30 cellular contexts compared by ENCODE assay signal in the genomic region with DNA sequence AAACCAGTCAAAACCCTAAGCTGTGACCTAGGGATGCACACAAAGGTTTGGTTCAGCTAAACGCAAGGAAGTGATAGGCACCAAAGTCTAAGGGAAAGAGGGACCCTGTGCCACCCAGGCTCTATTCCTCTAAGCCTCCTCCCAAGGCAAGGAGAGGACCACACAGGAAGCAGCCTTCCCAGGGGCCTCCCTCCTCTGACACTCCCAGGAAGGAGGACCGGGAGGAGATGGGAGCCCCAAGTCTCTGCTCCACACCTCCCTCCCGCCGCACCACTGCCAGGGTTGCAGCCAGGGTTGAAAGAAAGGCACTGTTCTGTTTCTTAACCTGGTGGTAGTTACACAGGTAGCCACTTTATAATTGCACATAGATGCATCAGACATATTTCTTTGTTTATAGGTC. TPM values are rescaled to one million over a fixed set of nuclear protein-coding genes. Genes with fewer than 3 reads are reported as not detected.
DNase-seq lines count a peak whose midpoint lies in the region; ATAC-seq and FAIRE-seq lines count a peak whose summit lies in the region.
"Had no signal": no experiment of that assay in that cellular context is flagged by ENCODE, and none has a peak within 500 bp of the region (broad histone marks: within the 10 kb centered on the region; RNA-seq: fewer than 3 reads in every experiment).

No MANE protein-coding gene starts in this region.

- H3K4me2 ChIP-seq in Karpas-422 (ENCODE audit: low read depth, low read length, poor library complexity, severe bottlenecking): no peak overlapping the region
- H3K4me2 ChIP-seq: GM23338 had no signal

- no peak overlapping the region for H3K4me3 ChIP-seq in Karpas-422 (ENCODE audit: low read length)
- H3K4me3 ChIP-seq: GM23338, SK-N-MC had no signal

- DNase-seq in Karpas-422: no peak
- DNase-seq in T-helper 17 cell: no peak
- DNase-seq in memory B cell (ENCODE audit: low spot score in 2 of 2): no peak
- DNase-seq in stimulated activated effector memory CD8-positive, alpha-beta T cell treated with anti-CD3 and anti-CD28 coated beads, Interleukin-12 subunit alpha, Interleukin-12 subunit beta, amount 100 ng/mL, for 72 hours (ENCODE audit: low spot score in 2 of 2): no peak
- DNase-seq in activated CD4-positive, alpha-beta T cell treated with anti-CD3 and anti-CD28 coated beads, Interleukin-2, amount 50 U/mL, for 1 hour: no peak
- DNase-seq in RCC 7860 (ENCODE audit: low spot score): no peak
- DNase-seq: C1 segment of cervical spinal cord; CD8-positive, alpha-beta T cell; DMS 273 treated with DMSO at 0.1 percent for 48 hours; DMS79; EL; GDM1; H9; HFFc6; KBM-7; MM.1S; NCI-H2029; NCI-H446 treated with DMSO at 0.1 percent for 48 hours; NCI-H526; NCI-H82; NK-92 treated with Interleukin-12 subunit alpha and Interleukin-12 subunit beta, amount 100 ng/mL, for 24 hours; PC-3; SHP77; SW 1271 had no signal

- no peaks in the 10 kb centered on the region for H3K9me3 Mint-ChIP-seq in memory B cell
- no peaks in the 10 kb centered on the region for H3K9me3 Mint-ChIP-seq in stimulated activated effector memory CD8-positive, alpha-beta T cell treated with anti-CD3 and anti-CD28 coated beads, Interleukin-12 subunit alpha, Interleukin-12 subunit beta, amount 100 ng/mL, for 72 hours
- H3K9me3 Mint-ChIP-seq: CD8-positive, alpha-beta T cell; H9; HFFc6 had no signal

- peaks cover 2% of the 10 kb centered on the region for H3K4me1 Mint-ChIP-seq in T-helper 17 cell
- peaks cover 13% of the 10 kb centered on the region for H3K4me1 Mint-ChIP-seq in memory B cell
- no peaks in the 10 kb centered on the region for H3K4me1 Mint-ChIP-seq in stimulated activated effector memory CD8-positive, alpha-beta T cell treated with anti-CD3 and anti-CD28 coated beads, Interleukin-12 subunit alpha, Interleukin-12 subunit beta, amount 100 ng/mL, for 72 hours

- H3K4me1 ChIP-seq in Karpas-422 (ENCODE audit: low read length): peaks cover 42% of the 10 kb centered on the region

- peak overlapping the region; percentile 78 for H3K27ac Mint-ChIP-seq in T-helper 17 cell
- peak overlapping the region; percentile 29 for H3K27ac Mint-ChIP-seq in memory B cell
- peak overlapping the region; percentile 67 for H3K27ac Mint-ChIP-seq in stimulated activated effector memory CD8-positive, alpha-beta T cell treated with anti-CD3 and anti-CD28 coated beads, Interleukin-12 subunit alpha, Interleukin-12 subunit beta, amount 100 ng/mL, for 72 hours
- H3K27ac Mint-ChIP-seq: GM23338, H9, HFFc6 had no signal

- H3K27me3 Mint-ChIP-seq in T-helper 17 cell (no peaks in the 10 kb centered on the region), memory B cell (no peaks in the 10 kb centered on the region)

- no peaks in the 10 kb centered on the region for H3K27me3 ChIP-seq in Karpas-422 (ENCODE audit: low read length)

- H3K79me2 ChIP-seq in Karpas-422 (ENCODE audit: low read length): peaks cover 7% of the 10 kb centered on the region

- peaks cover 2% of the 10 kb centered on the region for H3K36me3 Mint-ChIP-seq in T-helper 17 cell (ENCODE audit: low read depth)
- H3K36me3 Mint-ChIP-seq in memory B cell: peaks cover 18% of the 10 kb centered on the region
- H3K36me3 Mint-ChIP-seq in stimulated activated effector memory CD8-positive, alpha-beta T cell treated with anti-CD3 and anti-CD28 coated beads, Interleukin-12 subunit alpha, Interleukin-12 subunit beta, amount 100 ng/mL, for 72 hours: peaks cover 56% of the 10 kb centered on the region

- H4K20me1 ChIP-seq in Karpas-422 (ENCODE audit: insufficient read depth, low read depth, low read length): no peaks in the 10 kb centered on the region

- peaks cover 22% of the 10 kb centered on the region for H3K36me3 ChIP-seq in Karpas-422 (ENCODE audit: insufficient read depth, low read length)

- no peak for FAIRE-seq in RCC 7860 (lab: Jason Lieb, UNC)
- FAIRE-seq: GM12891, GM19239, HTR-8/SVneo had no signal

- H3K4me3 Mint-ChIP-seq in T-helper 17 cell (no peak overlapping the region), memory B cell (no peak overlapping the region)
- H3K4me3 Mint-ChIP-seq in stimulated activated effector memory CD8-positive, alpha-beta T cell treated with anti-CD3 and anti-CD28 coated beads, Interleukin-12 subunit alpha, Interleukin-12 subunit beta, amount 100 ng/mL, for 72 hours: no peak overlapping the region
- H3K4me3 Mint-ChIP-seq: CD8-positive, alpha-beta T cell; GM23338; H9; HFFc6 had no signal

- H3K9me3 ChIP-seq in Karpas-422 (ENCODE audit: low read length): no peaks in the 10 kb centered on the region
- no peaks in the 10 kb centered on the region for H3K9me3 ChIP-seq in T-helper 17 cell (ENCODE audit: control insufficient read depth, low read length, poor library complexity, severe bottlenecking)

- H3K27ac ChIP-seq in Karpas-422 (ENCODE audit: low read length): peak overlapping the region; percentile 98
- H3K27ac ChIP-seq: SK-N-MC had no signal

- ATAC-seq in T-helper 17 cell (no peak), memory B cell (ENCODE audit: low read depth) (no peak), GM19324 (IDR thresholded peaks at IDR 0.05; ENCODE audit: low FRiP score, unreplicated experiment) (no peak)
- no peak for ATAC-seq in stimulated activated effector memory CD8-positive, alpha-beta T cell treated with anti-CD3 and anti-CD28 coated beads, Interleukin-12 subunit alpha, Interleukin-12 subunit beta, amount 100 ng/mL, for 72 hours
- ATAC-seq: CD8-positive, alpha-beta T cell; GM23338; PC-3 had no signal

- H2AFZ ChIP-seq in Karpas-422 (ENCODE audit: low read length): no peak overlapping the region
- H2AFZ ChIP-seq: GM23338 had no signal

- H3K9me2 ChIP-seq in Karpas-422 (replicated peaks; ENCODE audit: insufficient read depth, low read length): no peaks in the 10 kb centered on the region

- H3K9ac ChIP-seq in Karpas-422 (ENCODE audit: low read length): no peak overlapping the region

RNA-seq across cellular contexts. Expression of gene TCHP, which starts 21.9 kb away (rescaled TPM):
- total RNA-seq in Karpas-422 (2014; rRNA removed; shearing (Covaris generic); ENCODE audit: low replicate concordance): 11.8 and 17.0 TPM in 2 replicates
- total RNA-seq in T-helper 17 cell: 10 to 100 TPM; 17.6 to 18.7 TPM

RNA-seq across cellular contexts. Expression of gene GLTP, which starts 41.6 kb away (rescaled TPM):
- total RNA-seq in Karpas-422 (2014; rRNA removed; shearing (Covaris generic); ENCODE audit: low replicate concordance): 26.5 and 29.5 TPM in 2 replicates
- total RNA-seq in T-helper 17 cell: 10 to 100 TPM; 28.3 to 29.4 TPM
